Comparison of ENCODE assay signal across 10 cellular contexts in genomic region chr19:50906217-50906616, GRCh38. TPM values are rescaled to one million over a fixed set of nuclear protein-coding genes. Genes with fewer than 3 reads are reported as not detected.
DNase-seq lines count a peak whose midpoint lies in the region; ATAC-seq and TF ChIP-seq lines count a peak whose summit lies in the region.
"Had no signal": no experiment of that assay in that cellular context is flagged by ENCODE, and none has a peak within 500 bp of the region (broad histone marks: within the 10 kb centered on the region; RNA-seq: fewer than 3 reads in every experiment).

No MANE protein-coding gene starts in this region.

- no peaks in the 10 kb centered on the region for H3K9me3 ChIP-seq in Loucy (ENCODE audit: insufficient read depth, low read depth, low read length)
- no peaks in the 10 kb centered on the region for H3K9me3 ChIP-seq in liver (ENCODE audit: control insufficient read depth in 4 of 4, low read length in 3 of 4)
- peaks cover 0 to 3% (median 0%) of the 10 kb centered on the region in 4 donors for H3K9me3 ChIP-seq in sigmoid colon
- no peaks in the 10 kb centered on the region for H3K9me3 ChIP-seq in vagina
- H3K9me3 ChIP-seq in left ventricle myocardium inferior (replicated peaks), result no peaks in the 10 kb centered on the region

- H3K9me3 Mint-ChIP-seq in activated T-helper 2 cell treated with anti-CD3 and anti-CD28 coated beads, Interferon-gamma antibody, Interleukin-2, Interleukin-4, amounts not matched to agents 10 μg/mL and 5 μg/mL and 100 μg/mL, durations not matched to agents 14 hours and 24 hours and 36 hours, result no peaks in the 10 kb centered on the region
- H3K9me3 Mint-ChIP-seq: IgD-negative memory B cell had no signal

- H3K27ac ChIP-seq in liver (ENCODE audit: low read depth in 1 of 2, low read length in 2 of 2) (no peak overlapping the region), sigmoid colon (no peak overlapping the region), vagina (no peak overlapping the region), left ventricle myocardium inferior (replicated peaks) (no peak overlapping the region)
- H3K27ac ChIP-seq: epithelial cell of prostate had no signal

- no peaks in the 10 kb centered on the region for H3K4me1 ChIP-seq in Loucy (ENCODE audit: insufficient read depth, low read length, poor library complexity, severe bottlenecking)
- no peaks in the 10 kb centered on the region for H3K4me1 ChIP-seq in liver (ENCODE audit: control insufficient read depth in 4 of 4, insufficient read depth in 4 of 4, low read length in 3 of 4)
- peaks cover 0 to 6% (median 0%) of the 10 kb centered on the region in 4 donors for H3K4me1 ChIP-seq in sigmoid colon
- peaks cover 8% of the 10 kb centered on the region for H3K4me1 ChIP-seq in vagina
- no peaks in the 10 kb centered on the region for H3K4me1 ChIP-seq in left ventricle myocardium inferior

- H3K27me3 ChIP-seq in Loucy (ENCODE audit: insufficient read depth, low read length, poor library complexity, severe bottlenecking) (no peaks in the 10 kb centered on the region), liver (ENCODE audit: control insufficient read depth in 4 of 4, insufficient read depth in 4 of 4, low read length in 3 of 4) (peaks cover 0 to 8% (median 3%) of the 10 kb centered on the region in 4 donors), sigmoid colon (peaks cover 16 to 72% (median 40%) of the 10 kb centered on the region in 3 donors), vagina (no peaks in the 10 kb centered on the region), left ventricle myocardium inferior (ENCODE audit: low read depth) (peaks cover 76% of the 10 kb centered on the region)

- H3K4me3 ChIP-seq in Loucy (ENCODE audit: low read length, poor library complexity, severe bottlenecking) (no peak overlapping the region), liver (ENCODE audit: low read depth in 1 of 3, low read length in 3 of 3) (no peak overlapping the region), sigmoid colon (no peak overlapping the region), vagina (no peak overlapping the region), left ventricle myocardium inferior (no peak overlapping the region)

- TF ChIP-seq POLR2A in sigmoid colon (IDR thresholded peaks at IDR 0.05) (no peak), vagina (IDR thresholded peaks at IDR 0.05) (no peak)

- no peaks in the 10 kb centered on the region for H3K36me3 Mint-ChIP-seq in activated T-helper 2 cell treated with anti-CD3 and anti-CD28 coated beads, Interferon-gamma antibody, Interleukin-2, Interleukin-4, amounts not matched to agents 10 μg/mL and 5 μg/mL and 100 μg/mL, durations not matched to agents 14 hours and 24 hours and 36 hours (ENCODE audit: low read depth)
- H3K36me3 Mint-ChIP-seq: IgD-negative memory B cell had no signal

- H2AFZ ChIP-seq in Loucy (ENCODE audit: low read length), result peak overlapping the region; percentile 43; the same call in 1 of the 2 replicates

- DNase-seq in ELF-1 (ENCODE audit: low read depth, low spot score), result peak; percentile 49
- peak; percentile 15 for DNase-seq in activated T-helper 2 cell treated with anti-CD3 and anti-CD28 coated beads, Interferon-gamma antibody, Interleukin-2, Interleukin-4, amounts not matched to agents 10 μg/mL and 5 μg/mL and 100 μg/mL, durations not matched to agents 14 hours and 24 hours and 36 hours (ENCODE audit: low spot score)
- no peak for DNase-seq in sigmoid colon
- no peak for DNase-seq in vagina (ENCODE audit: extremely low spot score in 2 of 2)
- DNase-seq in left ventricle myocardium inferior, result no peak

- H3K9ac ChIP-seq in Loucy (ENCODE audit: low read depth, low read length, poor library complexity, severe bottlenecking) (no peak overlapping the region), liver (ENCODE audit: low read depth in 1 of 2, low read length in 2 of 2) (no peak overlapping the region)

- no peak for ATAC-seq in HG03439 (IDR thresholded peaks at IDR 0.05; ENCODE audit: unreplicated experiment)

- H3K27me3 Mint-ChIP-seq in activated T-helper 2 cell treated with anti-CD3 and anti-CD28 coated beads, Interferon-gamma antibody, Interleukin-2, Interleukin-4, amounts not matched to agents 10 μg/mL and 5 μg/mL and 100 μg/mL, durations not matched to agents 14 hours and 24 hours and 36 hours (ENCODE audit: low read depth), result peaks cover 36% of the 10 kb centered on the region

- intact Hi-C loops in activated T-helper 2 cell treated with anti-CD3 and anti-CD28 coated beads, Interferon-gamma antibody, Interleukin-2, Interleukin-4, amounts not matched to agents 10 μg/mL and 5 μg/mL and 100 μg/mL, durations not matched to agents 14 hours and 24 hours and 36 hours (cut with micrococcal nuclease), result loop anchor here (1.0 kb wide), 1 partner anchor 16 kb away; no protein-coding TSS in a partner anchor
- intact Hi-C loops in sigmoid colon (cut with DNase I), result no loop called here
- intact Hi-C loops in vagina (cut with DNase I), result no loop called here
- intact Hi-C loops in left ventricle myocardium inferior (cut with micrococcal nuclease), result no loop called here

- H3K4me3 Mint-ChIP-seq in activated T-helper 2 cell treated with anti-CD3 and anti-CD28 coated beads, Interferon-gamma antibody, Interleukin-2, Interleukin-4, amounts not matched to agents 10 μg/mL and 5 μg/mL and 100 μg/mL, durations not matched to agents 14 hours and 24 hours and 36 hours (ENCODE audit: low read depth), result no peak overlapping the region
- H3K4me3 Mint-ChIP-seq: IgD-negative memory B cell had no signal

- TF ChIP-seq CTCF in Loucy (conservative IDR thresholded peaks at IDR 0.05; ENCODE audit: low read length), result peak; percentile 66
- peak; percentile 32 for TF ChIP-seq CTCF in liver (IDR thresholded peaks at IDR 0.05; ENCODE audit: low read depth, low read length, missing input control)
- no peak for TF ChIP-seq CTCF in sigmoid colon (IDR thresholded peaks at IDR 0.05)
- no peak for TF ChIP-seq CTCF in vagina (IDR thresholded peaks at IDR 0.05)
- no peak for TF ChIP-seq CTCF in left ventricle myocardium inferior (IDR thresholded peaks at IDR 0.05; ENCODE audit: borderline replicate concordance)

- H3K36me3 ChIP-seq in Loucy (ENCODE audit: insufficient read depth, low read length) (no peaks in the 10 kb centered on the region), liver (ENCODE audit: control insufficient read depth in 4 of 4, insufficient read depth in 3 of 4, low read depth in 1 of 4, low read length in 3 of 4) (no peaks in the 10 kb centered on the region), sigmoid colon (no peaks in the 10 kb centered on the region), vagina (no peaks in the 10 kb centered on the region), left ventricle myocardium inferior (no peaks in the 10 kb centered on the region)

- no peaks in the 10 kb centered on the region for H3K79me2 ChIP-seq in Loucy (ENCODE audit: insufficient read depth, low read length)

- H3K4me1 Mint-ChIP-seq in activated T-helper 2 cell treated with anti-CD3 and anti-CD28 coated beads, Interferon-gamma antibody, Interleukin-2, Interleukin-4, amounts not matched to agents 10 μg/mL and 5 μg/mL and 100 μg/mL, durations not matched to agents 14 hours and 24 hours and 36 hours (ENCODE audit: low read depth), result peaks cover 4% of the 10 kb centered on the region

- H3F3A ChIP-seq in Loucy (ENCODE audit: low read depth), result no peaks in the 10 kb centered on the region

- no peak overlapping the region for H3K27ac Mint-ChIP-seq in activated T-helper 2 cell treated with anti-CD3 and anti-CD28 coated beads, Interferon-gamma antibody, Interleukin-2, Interleukin-4, amounts not matched to agents 10 μg/mL and 5 μg/mL and 100 μg/mL, durations not matched to agents 14 hours and 24 hours and 36 hours

- TF ChIP-seq RAD21 in liver (IDR thresholded peaks at IDR 0.05), result peak in 1 of 2 donors; percentile 45

- H3K4me2 ChIP-seq in Loucy (ENCODE audit: low read depth, low read length, poor library complexity, severe bottlenecking), result no peak overlapping the region

- H3K9me2 ChIP-seq in Loucy (replicated peaks; ENCODE audit: low read depth, low read length), result no peaks in the 10 kb centered on the region

- TF ChIP-seq EP300 in sigmoid colon (IDR thresholded peaks at IDR 0.05), result no peak

- no peaks in the 10 kb centered on the region for H4K20me1 ChIP-seq in Loucy (ENCODE audit: insufficient read depth, low read length, poor library complexity, severe bottlenecking)

- WGBS in liver, result 16% methylated on average over 5 of the region's 5 CpGs
- 27 to 60% methylated on average over 5 of the region's 5 CpGs for WGBS in sigmoid colon, 2 donors

TF ChIP-seq in liver, 16 proteins besides CTCF, POLR2A, EP300 and RAD21:
- TF ChIP-seq JUND (IDR thresholded peaks at IDR 0.05) (no peak), EGR1 (IDR thresholded peaks at IDR 0.05; ENCODE audit: low read depth in 2 of 2) (no peak), HNF4A (conservative IDR thresholded peaks at IDR 0.05) (no peak), SP1 (IDR thresholded peaks at IDR 0.05) (no peak), HNF4G (IDR thresholded peaks at IDR 0.05) (no peak)
TF ChIP-seq in liver: peak in this region for 0.

RNA-seq across cellular contexts. Expression of gene KLK4, which starts 5.0 kb away (rescaled TPM):
- total RNA-seq in activated T-helper 2 cell treated with anti-CD3 and anti-CD28 coated beads, Interferon-gamma antibody, Interleukin-2, Interleukin-4, amounts not matched to agents 10 μg/mL and 5 μg/mL and 100 μg/mL, durations not matched to agents 14 hours and 24 hours and 36 hours, result not detected in 2 replicates
- total RNA-seq in liver (not detected), sigmoid colon (not detected), vagina (not detected), left ventricle myocardium inferior (not detected)
- polyA plus RNA-seq in liver (not detected), sigmoid colon (1 to 10 TPM in 2 of 3 donors, under 1 TPM in 1; 0.39 to 2.8 (median 1.2) TPM)
- polyA plus RNA-seq: IgD-negative memory B cell had no signal

RNA-seq across cellular contexts. Expression of gene KLK2, which starts 33.0 kb away (rescaled TPM):
- total RNA-seq in activated T-helper 2 cell treated with anti-CD3 and anti-CD28 coated beads, Interferon-gamma antibody, Interleukin-2, Interleukin-4, amounts not matched to agents 10 μg/mL and 5 μg/mL and 100 μg/mL, durations not matched to agents 14 hours and 24 hours and 36 hours, result 0.44 TPM in 1 of 2 replicates, not detected in the other
- total RNA-seq in liver, result not detected
- not detected for polyA plus RNA-seq in liver
- not detected for total RNA-seq in sigmoid colon
- polyA plus RNA-seq in sigmoid colon, result under 1 TPM in 1 of 3 donors, not detected in 2; 0.28 TPM
- not detected for total RNA-seq in vagina
- total RNA-seq in left ventricle myocardium inferior, result not detected
- polyA plus RNA-seq: IgD-negative memory B cell had no signal

RNA-seq across cellular contexts. Expression of gene KLK5, which starts 46.6 kb away (rescaled TPM):
- not detected in 2 replicates for total RNA-seq in activated T-helper 2 cell treated with anti-CD3 and anti-CD28 coated beads, Interferon-gamma antibody, Interleukin-2, Interleukin-4, amounts not matched to agents 10 μg/mL and 5 μg/mL and 100 μg/mL, durations not matched to agents 14 hours and 24 hours and 36 hours
- total RNA-seq in liver (not detected), sigmoid colon (not detected), vagina (5.9 TPM), left ventricle myocardium inferior (not detected)
- polyA plus RNA-seq in liver (not detected), sigmoid colon (not detected)
- polyA plus RNA-seq: IgD-negative memory B cell had no signal

RNA-seq across cellular contexts. Expression of gene KLK3, which starts 51.5 kb away (rescaled TPM):
- not detected in 2 replicates for total RNA-seq in activated T-helper 2 cell treated with anti-CD3 and anti-CD28 coated beads, Interferon-gamma antibody, Interleukin-2, Interleukin-4, amounts not matched to agents 10 μg/mL and 5 μg/mL and 100 μg/mL, durations not matched to agents 14 hours and 24 hours and 36 hours
- total RNA-seq in liver (not detected), sigmoid colon (not detected), vagina (not detected), left ventricle myocardium inferior (not detected)
- polyA plus RNA-seq in liver (not detected), sigmoid colon (1 to 10 TPM; 1.8 to 4.2 (median 3.0) TPM)
- polyA plus RNA-seq: IgD-negative memory B cell had no signal

Comparison
In these comparisons a context has a peak if more than half of its experiments do, and no peak if none do; other contexts are left out.
1. DNase-seq: peak in ELF-1 (single experiment) and activated T-helper 2 cell treated with anti-CD3 and anti-CD28 coated beads, Interferon-gamma antibody, Interleukin-2, Interleukin-4, amounts not matched to agents 10 μg/mL and 5 μg/mL and 100 μg/mL, durations not matched to agents 14 hours and 24 hours and 36 hours (single experiment); none in sigmoid colon (single experiment), vagina (0 of 2) and left ventricle myocardium inferior (single experiment).
2. CTCF ChIP-seq: peak in Loucy (single experiment) and liver (single experiment); none in sigmoid colon (0 of 4), vagina (0 of 3) and left ventricle myocardium inferior (single experiment).